ENCODE assay signal across 8 cellular contexts in the genomic region with DNA sequence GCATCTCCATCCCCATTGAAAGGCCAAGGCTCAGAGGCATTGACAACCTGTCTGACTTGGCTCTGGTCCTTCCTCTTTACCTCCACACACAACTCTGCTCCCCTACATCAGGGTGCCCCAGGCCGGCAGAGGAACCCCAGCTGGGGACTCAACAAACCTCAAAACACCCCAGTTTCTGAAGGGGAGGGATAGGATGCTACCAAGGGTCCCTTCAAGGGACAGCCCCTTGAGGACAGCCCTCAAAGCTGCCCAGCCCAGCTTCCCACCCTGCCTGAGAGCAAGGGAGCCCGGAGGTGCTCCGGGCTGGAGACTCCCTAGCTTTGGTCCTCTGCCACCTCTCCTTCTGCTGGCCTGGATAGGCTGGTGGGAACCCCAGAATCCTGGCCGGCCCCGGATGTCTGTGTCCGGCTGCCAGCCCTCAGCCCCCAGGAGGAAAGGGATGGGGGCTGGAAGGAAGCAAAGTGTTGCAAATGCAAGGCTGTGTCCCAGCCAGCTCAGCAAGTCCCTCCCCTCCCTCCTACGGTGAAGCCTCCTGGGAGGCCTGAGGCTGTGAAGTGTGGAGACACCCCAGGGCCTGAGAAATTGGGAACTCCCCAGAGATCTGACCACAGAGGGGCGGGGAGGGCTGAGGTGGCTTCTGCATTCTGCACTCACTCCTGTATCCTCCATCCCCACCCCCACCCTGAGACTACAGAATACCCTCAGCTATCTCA. TPM values are rescaled to one million over a fixed set of nuclear protein-coding genes. Genes with fewer than 3 reads are reported as not detected.
DNase-seq lines count a peak whose midpoint lies in the region; FAIRE-seq lines count a peak whose summit lies in the region.

No MANE protein-coding gene starts in this region.

- H3K9me3 ChIP-seq in iPS-15b (ENCODE audit: control insufficient read depth, insufficient read depth, low read length) = no peaks in the 10 kb centered on the region

- H3K4me1 Mint-ChIP-seq in activated T-helper 1 cell treated with anti-CD3 and anti-CD28 coated beads, Interleukin-12 subunit alpha, Interleukin-12 subunit beta, Interleukin-2, Interleukin-4 antibody, amounts not matched to agents 30 ng/mL and 10 ng/mL and 1 ng/mL, durations not matched to agents 14 hours and 24 hours and 36 hours (ENCODE audit: low read depth) = peaks cover 52% of the 10 kb centered on the region

- no peak overlapping the region for H3K9ac ChIP-seq in iPS-15b (ENCODE audit: low read depth, low read length)

- H3K9me3 Mint-ChIP-seq in activated T-helper 1 cell treated with anti-CD3 and anti-CD28 coated beads, Interleukin-12 subunit alpha, Interleukin-12 subunit beta, Interleukin-2, Interleukin-4 antibody, amounts not matched to agents 30 ng/mL and 10 ng/mL and 1 ng/mL, durations not matched to agents 14 hours and 24 hours and 36 hours = no peaks in the 10 kb centered on the region

- H3K27me3 ChIP-seq in iPS-15b (ENCODE audit: control insufficient read depth, insufficient read depth, low read length) = peaks cover 4% of the 10 kb centered on the region

- H3K4me1 ChIP-seq in iPS-15b (ENCODE audit: control insufficient read depth, insufficient read depth, low read length) = peaks cover 14% of the 10 kb centered on the region

- H3K36me3 ChIP-seq in iPS-15b (ENCODE audit: control insufficient read depth, insufficient read depth, low read length) = peaks cover 17% of the 10 kb centered on the region

- peak; percentile 48 for DNase-seq in GM18507 (ENCODE audit: extremely low spot score, insufficient read length, low read depth)
- peak; percentile 55 for DNase-seq in NCI-H2107 treated with DMSO at 0.1 percent for 48 hours (lab: John Stamatoyannopoulos, UW; ENCODE audit: unreplicated experiment)
- peak; percentile 72 for DNase-seq in activated T-helper 1 cell treated with anti-CD3 and anti-CD28 coated beads, Interleukin-12 subunit alpha, Interleukin-12 subunit beta, Interleukin-2, Interleukin-4 antibody, amounts not matched to agents 30 ng/mL and 10 ng/mL and 1 ng/mL, durations not matched to agents 14 hours and 24 hours and 36 hours (ENCODE audit: low spot score)
- peak in 4 of 6 experiments; percentile 22 to 41 (median 36) for DNase-seq in stimulated activated naive CD4-positive, alpha-beta T cell (lab: John Stamatoyannopoulos, UW)
- DNase-seq in NCI-H2196 treated with DMSO at 0.1 percent for 48 hours (lab: John Stamatoyannopoulos, UW; ENCODE audit: unreplicated experiment) = no peak
- no peak for DNase-seq in mesenteric fat pad (ENCODE audit: low spot score)
- DNase-seq in COLO668 (lab: John Stamatoyannopoulos, UW; ENCODE audit: unreplicated experiment) = no peak

- intact Hi-C loops in activated T-helper 1 cell treated with anti-CD3 and anti-CD28 coated beads, Interleukin-12 subunit alpha, Interleukin-12 subunit beta, Interleukin-2, Interleukin-4 antibody, amounts not matched to agents 30 ng/mL and 10 ng/mL and 1 ng/mL, durations not matched to agents 14 hours and 24 hours and 36 hours (cut with micrococcal nuclease) = loop anchor here (1.0 to 10.0 kb wide), 7 partner anchors 14 to 402 kb away; a partner anchor contains a TSS

- peak overlapping the region; percentile 66 for H3K4me3 ChIP-seq in iPS-15b (ENCODE audit: low read depth, low read length)

- H3K4me3 Mint-ChIP-seq in activated T-helper 1 cell treated with anti-CD3 and anti-CD28 coated beads, Interleukin-12 subunit alpha, Interleukin-12 subunit beta, Interleukin-2, Interleukin-4 antibody, amounts not matched to agents 30 ng/mL and 10 ng/mL and 1 ng/mL, durations not matched to agents 14 hours and 24 hours and 36 hours = peak overlapping the region; percentile 68

- H3K27ac Mint-ChIP-seq in activated T-helper 1 cell treated with anti-CD3 and anti-CD28 coated beads, Interleukin-12 subunit alpha, Interleukin-12 subunit beta, Interleukin-2, Interleukin-4 antibody, amounts not matched to agents 30 ng/mL and 10 ng/mL and 1 ng/mL, durations not matched to agents 14 hours and 24 hours and 36 hours = no peak overlapping the region

- peaks cover 10% of the 10 kb centered on the region for H3K36me3 Mint-ChIP-seq in activated T-helper 1 cell treated with anti-CD3 and anti-CD28 coated beads, Interleukin-12 subunit alpha, Interleukin-12 subunit beta, Interleukin-2, Interleukin-4 antibody, amounts not matched to agents 30 ng/mL and 10 ng/mL and 1 ng/mL, durations not matched to agents 14 hours and 24 hours and 36 hours (ENCODE audit: low read depth)

- FAIRE-seq in GM18507 (lab: Jason Lieb, UNC) = peak; percentile 96

- no peaks in the 10 kb centered on the region for H3K27me3 Mint-ChIP-seq in activated T-helper 1 cell treated with anti-CD3 and anti-CD28 coated beads, Interleukin-12 subunit alpha, Interleukin-12 subunit beta, Interleukin-2, Interleukin-4 antibody, amounts not matched to agents 30 ng/mL and 10 ng/mL and 1 ng/mL, durations not matched to agents 14 hours and 24 hours and 36 hours (ENCODE audit: insufficient read depth)

RNA-seq across cellular contexts. Expression of a gene that starts 1.1 kb away (rescaled TPM):
- 31.6 and 31.8 TPM in 2 replicates for total RNA-seq in activated T-helper 1 cell treated with anti-CD3 and anti-CD28 coated beads, Interleukin-12 subunit alpha, Interleukin-12 subunit beta, Interleukin-2, Interleukin-4 antibody, amounts not matched to agents 30 ng/mL and 10 ng/mL and 1 ng/mL, durations not matched to agents 14 hours and 24 hours and 36 hours
- total RNA-seq in mesenteric fat pad = 51.8 TPM

RNA-seq across cellular contexts. Expression of a gene that starts 25.2 kb away (rescaled TPM):
- total RNA-seq in activated T-helper 1 cell treated with anti-CD3 and anti-CD28 coated beads, Interleukin-12 subunit alpha, Interleukin-12 subunit beta, Interleukin-2, Interleukin-4 antibody, amounts not matched to agents 30 ng/mL and 10 ng/mL and 1 ng/mL, durations not matched to agents 14 hours and 24 hours and 36 hours = 4.0 TPM in 2 replicates
- 6.2 TPM for total RNA-seq in mesenteric fat pad

RNA-seq across cellular contexts. Expression of a gene that starts 25.2 kb away (rescaled TPM):
- total RNA-seq in activated T-helper 1 cell treated with anti-CD3 and anti-CD28 coated beads, Interleukin-12 subunit alpha, Interleukin-12 subunit beta, Interleukin-2, Interleukin-4 antibody, amounts not matched to agents 30 ng/mL and 10 ng/mL and 1 ng/mL, durations not matched to agents 14 hours and 24 hours and 36 hours = 0.51 and 1.3 TPM in 2 replicates
- 1.2 TPM for total RNA-seq in mesenteric fat pad

RNA-seq across cellular contexts. Expression of a gene that starts 45.2 kb away (rescaled TPM):
- total RNA-seq in activated T-helper 1 cell treated with anti-CD3 and anti-CD28 coated beads, Interleukin-12 subunit alpha, Interleukin-12 subunit beta, Interleukin-2, Interleukin-4 antibody, amounts not matched to agents 30 ng/mL and 10 ng/mL and 1 ng/mL, durations not matched to agents 14 hours and 24 hours and 36 hours = 177 and 179 TPM in 2 replicates
- total RNA-seq in mesenteric fat pad = 32.3 TPM

RNA-seq across cellular contexts. Expression of a gene that starts 57.1 kb away (rescaled TPM):
- 48.8 and 50.3 TPM in 2 replicates for total RNA-seq in activated T-helper 1 cell treated with anti-CD3 and anti-CD28 coated beads, Interleukin-12 subunit alpha, Interleukin-12 subunit beta, Interleukin-2, Interleukin-4 antibody, amounts not matched to agents 30 ng/mL and 10 ng/mL and 1 ng/mL, durations not matched to agents 14 hours and 24 hours and 36 hours
- 63.2 TPM for total RNA-seq in mesenteric fat pad

Comparison
In these comparisons a context has a peak if more than half of its experiments do, and no peak if none do; other contexts are left out.
1. DNase-seq: peak in GM18507 (single experiment), NCI-H2107 treated with DMSO at 0.1 percent for 48 hours (single experiment), activated T-helper 1 cell treated with anti-CD3 and anti-CD28 coated beads, Interleukin-12 subunit alpha, Interleukin-12 subunit beta, Interleukin-2, Interleukin-4 antibody, amounts not matched to agents 30 ng/mL and 10 ng/mL and 1 ng/mL, durations not matched to agents 14 hours and 24 hours and 36 hours (single experiment) and stimulated activated naive CD4-positive, alpha-beta T cell (4 of 6); none in NCI-H2196 treated with DMSO at 0.1 percent for 48 hours (single experiment), mesenteric fat pad (single experiment) and COLO668 (single experiment).